8 cellular contexts compared by ENCODE assay signal in the genomic region with DNA sequence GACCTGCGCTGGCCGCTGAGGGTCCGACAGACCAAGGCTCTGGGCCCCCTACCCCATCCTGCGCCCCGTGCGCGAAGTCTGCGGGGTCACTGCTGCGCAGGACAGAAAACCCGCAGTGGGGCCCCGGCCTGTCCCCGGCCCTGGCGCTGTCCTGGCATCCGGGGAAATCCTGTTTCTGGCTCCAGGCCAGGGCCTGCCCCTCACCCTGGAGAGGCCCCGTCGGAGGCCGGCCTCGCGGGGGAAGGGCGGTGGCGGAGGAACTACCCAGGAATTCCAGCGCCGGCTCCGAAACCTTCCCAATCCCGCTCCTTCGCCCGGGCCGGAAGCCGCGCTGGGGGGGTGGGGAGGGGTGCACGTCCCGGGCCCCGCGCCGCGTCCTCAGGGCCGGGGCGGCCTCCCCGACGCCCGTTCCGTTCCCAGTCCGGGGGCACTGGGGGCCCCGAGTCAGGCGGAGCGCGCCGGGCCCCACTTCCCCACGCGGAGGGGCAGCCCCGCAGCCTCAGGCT.
A peak's percentile ranks its signal among the peaks of the same experiment; 100 is the strongest.
DNase-seq lines count a peak whose midpoint lies in the region; ATAC-seq and TF ChIP-seq lines count a peak whose summit lies in the region.

No MANE protein-coding gene starts in this region.

- no peaks in the 10 kb centered on the region for H3K4me1 Mint-ChIP-seq in activated CD4-positive, alpha-beta memory T cell treated with anti-CD3 and anti-CD28 coated beads for 36 hours (ENCODE audit: low read depth)
- peaks cover 15% of the 10 kb centered on the region for H3K4me1 Mint-ChIP-seq in activated CD4-positive, alpha-beta memory T cell treated with anti-CD3 and anti-CD28 coated beads, Interleukin-2, amount 10 ng/mL, durations not matched to agents 7 days and 5 days
- H3K4me1 Mint-ChIP-seq in T-cell (peaks cover 11 to 25% (median 17%) of the 10 kb centered on the region in 3 donors), neural crest cell (peaks cover 5% of the 10 kb centered on the region)

- ATAC-seq in T-cell (replicated peaks in 1 of 4) (peak in 3 of 4 experiments; percentile 6 to 19 (median 7)), GM21381 (IDR thresholded peaks at IDR 0.05; ENCODE audit: unreplicated experiment) (no peak)

- CTCF ChIA-PET in activated CD4-positive, alpha-beta memory T cell treated with anti-CD3 and anti-CD28 coated beads for 36 hours (lab: Charles Lee): interaction anchor here (1.0 to 5.1 kb wide), 6 partner anchors 26 to 119 kb away, joined by 3 to 49 read pairs (median 5); a partner anchor contains a TSS
- CTCF ChIA-PET in activated CD4-positive, alpha-beta memory T cell treated with anti-CD3 and anti-CD28 coated beads, Interleukin-2, amount 10 ng/mL, durations not matched to agents 7 days and 5 days (lab: Charles Lee): interaction anchor here (1.1 to 2.0 kb wide), 2 partner anchors 13 to 83 kb away, joined by 3 to 7 read pairs; no protein-coding TSS in a partner anchor
- CTCF ChIA-PET in T-cell (lab: Charles Lee): interaction anchor here (0.5 to 1.7 kb wide), 2 partner anchors 13 to 68 kb away, joined by 3 to 9 read pairs; no protein-coding TSS in a partner anchor

- DNase-seq in activated CD4-positive, alpha-beta memory T cell treated with anti-CD3 and anti-CD28 coated beads for 36 hours: peak; percentile 30
- DNase-seq in activated CD4-positive, alpha-beta memory T cell treated with anti-CD3 and anti-CD28 coated beads, Interleukin-2, amount 10 ng/mL, durations not matched to agents 7 days and 5 days: no peak
- peak in 2 of 34 experiments; percentile 31 for DNase-seq in T-cell
- peak; percentile 31 for DNase-seq in fibroblast of the conjunctiva (ENCODE audit: low read depth)
- DNase-seq in neural crest cell (ENCODE audit: low read depth, low spot score): peak; percentile 69
- DNase-seq in head of caudate nucleus: no peak
- no peak for DNase-seq in activated gamma-delta T cell treated with Interleukin-2 at 50 U/mL for 16 hours

- POLR2A ChIA-PET in activated CD4-positive, alpha-beta memory T cell treated with anti-CD3 and anti-CD28 coated beads for 36 hours (lab: Charles Lee): interaction anchor here (1.0 kb wide), 1 partner anchor 85 kb away, joined by 3 read pairs; no protein-coding TSS in a partner anchor
- POLR2A ChIA-PET in activated CD4-positive, alpha-beta memory T cell treated with anti-CD3 and anti-CD28 coated beads, Interleukin-2, amount 10 ng/mL, durations not matched to agents 7 days and 5 days (lab: Charles Lee): interaction anchor here (0.9 to 6.5 kb wide), 6 partner anchors 11 to 115 kb away, joined by 4 to 49 read pairs (median 8); no protein-coding TSS in a partner anchor
- POLR2A ChIA-PET in T-cell (lab: Charles Lee): no interaction called here

- H3K27me3 Mint-ChIP-seq in activated CD4-positive, alpha-beta memory T cell treated with anti-CD3 and anti-CD28 coated beads for 36 hours: no peaks in the 10 kb centered on the region
- no peaks in the 10 kb centered on the region for H3K27me3 Mint-ChIP-seq in activated CD4-positive, alpha-beta memory T cell treated with anti-CD3 and anti-CD28 coated beads, Interleukin-2, amount 10 ng/mL, durations not matched to agents 7 days and 5 days
- no peaks in the 10 kb centered on the region for H3K27me3 Mint-ChIP-seq in T-cell
- no peaks in the 10 kb centered on the region for H3K27me3 Mint-ChIP-seq in neural crest cell (ENCODE audit: low read depth)

- H3K27ac Mint-ChIP-seq in activated CD4-positive, alpha-beta memory T cell treated with anti-CD3 and anti-CD28 coated beads for 36 hours: no peak overlapping the region
- H3K27ac Mint-ChIP-seq in activated CD4-positive, alpha-beta memory T cell treated with anti-CD3 and anti-CD28 coated beads, Interleukin-2, amount 10 ng/mL, durations not matched to agents 7 days and 5 days: no peak overlapping the region
- H3K27ac Mint-ChIP-seq in T-cell: no peak overlapping the region
- H3K27ac Mint-ChIP-seq in neural crest cell (ENCODE audit: unreplicated experiment): no peak overlapping the region

- intact Hi-C loops in activated CD4-positive, alpha-beta memory T cell treated with anti-CD3 and anti-CD28 coated beads for 36 hours (cut with micrococcal nuclease): no loop called here
- intact Hi-C loops in head of caudate nucleus (cut with DNase I): no loop called here

- H3K4me3 Mint-ChIP-seq in activated CD4-positive, alpha-beta memory T cell treated with anti-CD3 and anti-CD28 coated beads for 36 hours: no peak overlapping the region
- H3K4me3 Mint-ChIP-seq in activated CD4-positive, alpha-beta memory T cell treated with anti-CD3 and anti-CD28 coated beads, Interleukin-2, amount 10 ng/mL, durations not matched to agents 7 days and 5 days: no peak overlapping the region
- H3K4me3 Mint-ChIP-seq in T-cell (peak overlapping the region in 2 of 3 donors; percentile 31 to 52), neural crest cell (peak overlapping the region; percentile 54)

- H3K9me3 Mint-ChIP-seq in activated CD4-positive, alpha-beta memory T cell treated with anti-CD3 and anti-CD28 coated beads for 36 hours: no peaks in the 10 kb centered on the region
- no peaks in the 10 kb centered on the region for H3K9me3 Mint-ChIP-seq in activated CD4-positive, alpha-beta memory T cell treated with anti-CD3 and anti-CD28 coated beads, Interleukin-2, amount 10 ng/mL, durations not matched to agents 7 days and 5 days
- H3K9me3 Mint-ChIP-seq in T-cell (no peaks in the 10 kb centered on the region), neural crest cell (no peaks in the 10 kb centered on the region)

- H3K36me3 Mint-ChIP-seq in activated CD4-positive, alpha-beta memory T cell treated with anti-CD3 and anti-CD28 coated beads for 36 hours: no peaks in the 10 kb centered on the region
- peaks cover 5% of the 10 kb centered on the region for H3K36me3 Mint-ChIP-seq in activated CD4-positive, alpha-beta memory T cell treated with anti-CD3 and anti-CD28 coated beads, Interleukin-2, amount 10 ng/mL, durations not matched to agents 7 days and 5 days (ENCODE audit: low read depth)
- H3K36me3 Mint-ChIP-seq in T-cell (no peaks in the 10 kb centered on the region), neural crest cell (ENCODE audit: low read depth) (no peaks in the 10 kb centered on the region)

- no peak for TF ChIP-seq CTCF in neural crest cell (conservative IDR thresholded peaks at IDR 0.05)

Comparison
In these comparisons a context has a peak if more than half of its experiments do, and no peak if none do; other contexts are left out.
1. DNase-seq: peak in activated CD4-positive, alpha-beta memory T cell treated with anti-CD3 and anti-CD28 coated beads for 36 hours (single experiment), fibroblast of the conjunctiva (single experiment) and neural crest cell (single experiment); none in activated CD4-positive, alpha-beta memory T cell treated with anti-CD3 and anti-CD28 coated beads, Interleukin-2, amount 10 ng/mL, durations not matched to agents 7 days and 5 days (single experiment), head of caudate nucleus (0 of 42) and activated gamma-delta T cell treated with Interleukin-2 at 50 U/mL for 16 hours (single experiment).
2. H3K4me3 Mint-ChIP-seq: peak in T-cell (2 of 3) and neural crest cell (single experiment); none in activated CD4-positive, alpha-beta memory T cell treated with anti-CD3 and anti-CD28 coated beads for 36 hours (single experiment) and activated CD4-positive, alpha-beta memory T cell treated with anti-CD3 and anti-CD28 coated beads, Interleukin-2, amount 10 ng/mL, durations not matched to agents 7 days and 5 days (single experiment).
3. POLR2A ChIA-PET loops: an anchor here in activated CD4-positive, alpha-beta memory T cell treated with anti-CD3 and anti-CD28 coated beads for 36 hours (1.0 kb wide) and activated CD4-positive, alpha-beta memory T cell treated with anti-CD3 and anti-CD28 coated beads, Interleukin-2, amount 10 ng/mL, durations not matched to agents 7 days and 5 days (0.9 to 6.5 kb wide); none called in T-cell.